ENCODE assay signal across 5 cellular contexts in the genomic region with DNA sequence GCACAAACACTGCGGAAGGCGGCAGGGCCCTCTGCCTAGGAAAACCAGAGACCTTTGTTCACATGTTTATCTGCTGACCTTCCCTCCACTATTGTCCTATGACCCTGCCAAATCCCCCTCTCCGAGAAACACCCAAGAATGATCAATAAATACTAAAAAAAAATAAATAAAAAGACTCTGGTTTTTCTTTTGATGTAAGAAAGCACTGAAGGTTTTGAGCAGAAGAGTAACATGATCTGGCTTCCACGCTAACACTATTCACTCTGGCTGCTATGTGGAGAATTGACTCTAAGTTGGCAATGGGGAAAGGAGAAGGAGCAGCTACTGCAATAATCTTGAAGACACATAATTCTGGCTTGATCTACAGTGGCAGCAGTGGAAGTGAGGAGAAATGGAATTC. TPM values are rescaled to one million over a fixed set of nuclear protein-coding genes. Genes with fewer than 3 reads are reported as not detected.
"Had no signal": no experiment of that assay in that cellular context is flagged by ENCODE, and none has a peak within 500 bp of the region (broad histone marks: within the 10 kb centered on the region; RNA-seq: fewer than 3 reads in every experiment).

No MANE protein-coding gene starts in this region.

RNA-seq across cellular contexts. Expression of a gene that starts 7.7 kb away (rescaled TPM):
- total RNA-seq: activated T-helper 2 cell treated with anti-CD3 and anti-CD28 coated beads, Interferon-gamma antibody, Interleukin-2, Interleukin-4, amounts not matched to agents 10 μg/mL and 5 μg/mL and 100 μg/mL, durations not matched to agents 14 hours and 24 hours and 36 hours; ascending aorta; bronchial epithelial cell; cardiac muscle cell; T-helper 1 cell treated with Interleukin-12 subunit alpha and Interleukin-12 subunit beta and Interleukin-4 antibody, amounts not matched to agents 30 ng/mL and 1 ng/mL, for 36 hours had no signal
- polyA plus RNA-seq: cardiac muscle cell had no signal
